Comparison of ENCODE assay signal across 9 cellular contexts in genomic region chr12:11875414-11875935, GRCh38.
DNase-seq lines count a peak whose midpoint lies in the region; FAIRE-seq and TF ChIP-seq lines count a peak whose summit lies in the region.
"Had no signal": no experiment of that assay in that cellular context is flagged by ENCODE, and none has a peak within 500 bp of the region (broad histone marks: within the 10 kb centered on the region; RNA-seq: fewer than 3 reads in every experiment).

No MANE protein-coding gene starts in this region.

- peak; percentile 19 for DNase-seq in stimulated activated naive CD4-positive, alpha-beta T cell treated with Interleukin-2 at 50 U/mL for 16 hours (lab: John Stamatoyannopoulos, UW)
- no peak for DNase-seq in stimulated activated naive CD4-positive, alpha-beta T cell (lab: John Stamatoyannopoulos, UW)
- no peak for DNase-seq in SK-N-MC (ENCODE audit: low read depth, low spot score)
- peak; percentile 11 for DNase-seq in fibroblast of pulmonary artery (ENCODE audit: low read depth)
- no peak for DNase-seq in NCI-H2227 treated with DMSO at 0.1 percent for 48 hours (lab: John Stamatoyannopoulos, UW)
- no peak for DNase-seq in HK-2 (ENCODE audit: unreplicated experiment)
- no peak for DNase-seq in frontal cortex (ENCODE audit: low spot score in 2 of 2)
- DNase-seq in NCI-H1092 (lab: John Stamatoyannopoulos, UW): no peak
- DNase-seq: posterior cingulate gyrus had no signal

- no peaks in the 10 kb centered on the region for H3K36me3 ChIP-seq in SK-N-MC (ENCODE audit: insufficient read depth, low read length)

- no peak overlapping the region for H3K9ac ChIP-seq in SK-N-MC (ENCODE audit: insufficient read length)

- no peak overlapping the region for H3K4me3 ChIP-seq in SK-N-MC
- no peak overlapping the region for H3K4me3 ChIP-seq in fibroblast of pulmonary artery (replicated peaks; ENCODE audit: low read depth, low read length)

- TF ChIP-seq CTCF in fibroblast of pulmonary artery (IDR thresholded peaks at IDR 0.05; ENCODE audit: low read length, missing control alignments): no peak

- peak overlapping the region; percentile 68; the same call in 1 of the 2 replicates for H3K27ac ChIP-seq in SK-N-MC

- FAIRE-seq in frontal cortex (lab: Jason Lieb, UNC): no peak

- no peaks in the 10 kb centered on the region for H3K9me3 ChIP-seq in SK-N-MC (ENCODE audit: low read depth, low read length)

Comparison
In these comparisons a context has a peak if more than half of its experiments do, and no peak if none do; other contexts are left out.
1. DNase-seq: peak in stimulated activated naive CD4-positive, alpha-beta T cell treated with Interleukin-2 at 50 U/mL for 16 hours (single experiment) and fibroblast of pulmonary artery (single experiment); none in stimulated activated naive CD4-positive, alpha-beta T cell (0 of 6), SK-N-MC (single experiment), NCI-H2227 treated with DMSO at 0.1 percent for 48 hours (single experiment), HK-2 (single experiment), frontal cortex (0 of 2) and NCI-H1092 (single experiment).